Comparison of ENCODE assay signal across 8 cellular contexts in genomic region chr2:109217362-109218086, GRCh38.
A peak's percentile ranks its signal among the peaks of the same experiment; 100 is the strongest.
DNase-seq lines count a peak whose midpoint lies in the region; ATAC-seq, FAIRE-seq and TF ChIP-seq lines count a peak whose summit lies in the region.

No MANE protein-coding gene starts in this region.

- H3K4me1 ChIP-seq in right atrium auricular region: peaks cover 0 to 44% of the 10 kb centered on the region in 2 donors
- peaks cover 0 to 14% of the 10 kb centered on the region in 2 donors for H3K4me1 ChIP-seq in kidney (ENCODE audit: control insufficient read depth in 1 of 2, insufficient read depth in 1 of 2, low read depth in 1 of 2, low read length in 2 of 2)

- no peak for ATAC-seq in left cardiac atrium
- no peak for ATAC-seq in GM21619 (IDR thresholded peaks at IDR 0.05; ENCODE audit: unreplicated experiment)
- no peak for ATAC-seq in stimulated activated memory B cell treated with anti-CD40 and anti-IgM and Interleukin-4, amounts not matched to agents 10 μg/mL and 1 μg/mL and 100 μg/mL, for 72 hours

- TF ChIP-seq CTCF in right atrium auricular region (IDR thresholded peaks at IDR 0.05) (no peak), kidney (IDR thresholded peaks at IDR 0.05; ENCODE audit: borderline replicate concordance, extremely low read depth, insufficient read depth) (no peak)

- DNase-seq in right atrium auricular region (ENCODE audit: low spot score) (peak; percentile 52), left cardiac atrium (no peak), kidney (no peak), urothelium cell line (ENCODE audit: low spot score) (no peak), NCI-H2029 (lab: John Stamatoyannopoulos, UW) (no peak)
- no peak for DNase-seq in activated T-helper 2 cell treated with anti-CD3 and anti-CD28 coated beads, Interferon-gamma antibody, Interleukin-2, Interleukin-4, amounts not matched to agents 10 μg/mL and 5 μg/mL and 100 μg/mL, durations not matched to agents 14 hours and 24 hours and 36 hours (ENCODE audit: low spot score)

- peak overlapping the region; percentile 56 for H3K27ac Mint-ChIP-seq in activated T-helper 2 cell treated with anti-CD3 and anti-CD28 coated beads, Interferon-gamma antibody, Interleukin-2, Interleukin-4, amounts not matched to agents 10 μg/mL and 5 μg/mL and 100 μg/mL, durations not matched to agents 14 hours and 24 hours and 36 hours
- no peak overlapping the region for H3K27ac Mint-ChIP-seq in stimulated activated memory B cell treated with anti-CD40 and anti-IgM and Interleukin-4, amounts not matched to agents 10 μg/mL and 1 μg/mL and 100 μg/mL, for 72 hours

- no peak overlapping the region for H3K4me3 ChIP-seq in right atrium auricular region
- H3K4me3 ChIP-seq in kidney (ENCODE audit: low read length in 2 of 2): no peak overlapping the region

- H3K36me3 Mint-ChIP-seq in activated T-helper 2 cell treated with anti-CD3 and anti-CD28 coated beads, Interferon-gamma antibody, Interleukin-2, Interleukin-4, amounts not matched to agents 10 μg/mL and 5 μg/mL and 100 μg/mL, durations not matched to agents 14 hours and 24 hours and 36 hours (ENCODE audit: low read depth): peaks cover 8% of the 10 kb centered on the region
- H3K36me3 Mint-ChIP-seq in stimulated activated memory B cell treated with anti-CD40 and anti-IgM and Interleukin-4, amounts not matched to agents 10 μg/mL and 1 μg/mL and 100 μg/mL, for 72 hours: no peaks in the 10 kb centered on the region

- FAIRE-seq in kidney (lab: Jason Lieb, UNC): no peak
- FAIRE-seq in urothelium cell line (lab: Jason Lieb, UNC): peak; percentile 32

- H3K4me3 Mint-ChIP-seq in activated T-helper 2 cell treated with anti-CD3 and anti-CD28 coated beads, Interferon-gamma antibody, Interleukin-2, Interleukin-4, amounts not matched to agents 10 μg/mL and 5 μg/mL and 100 μg/mL, durations not matched to agents 14 hours and 24 hours and 36 hours (ENCODE audit: low read depth): peak overlapping the region; percentile 15
- no peak overlapping the region for H3K4me3 Mint-ChIP-seq in stimulated activated memory B cell treated with anti-CD40 and anti-IgM and Interleukin-4, amounts not matched to agents 10 μg/mL and 1 μg/mL and 100 μg/mL, for 72 hours

- H3K36me3 ChIP-seq in right atrium auricular region (no peaks in the 10 kb centered on the region), kidney (ENCODE audit: control insufficient read depth in 1 of 2, insufficient read depth in 2 of 2, low read length in 2 of 2) (no peaks in the 10 kb centered on the region)

- no peaks in the 10 kb centered on the region for H3K9me3 ChIP-seq in right atrium auricular region
- H3K9me3 ChIP-seq in kidney (ENCODE audit: control insufficient read depth in 1 of 2, low read length in 2 of 2): no peaks in the 10 kb centered on the region

- no peaks in the 10 kb centered on the region for H3K27me3 ChIP-seq in right atrium auricular region

- H3K27ac ChIP-seq in right atrium auricular region: no peak overlapping the region
- peak overlapping the region; percentile 46 to 48 for H3K27ac ChIP-seq in kidney (ENCODE audit: low read depth in 2 of 2, low read length in 2 of 2)

- no peaks in the 10 kb centered on the region for H3K9me3 Mint-ChIP-seq in activated T-helper 2 cell treated with anti-CD3 and anti-CD28 coated beads, Interferon-gamma antibody, Interleukin-2, Interleukin-4, amounts not matched to agents 10 μg/mL and 5 μg/mL and 100 μg/mL, durations not matched to agents 14 hours and 24 hours and 36 hours
- peaks cover 2% of the 10 kb centered on the region for H3K9me3 Mint-ChIP-seq in stimulated activated memory B cell treated with anti-CD40 and anti-IgM and Interleukin-4, amounts not matched to agents 10 μg/mL and 1 μg/mL and 100 μg/mL, for 72 hours

- peaks cover 59% of the 10 kb centered on the region for H3K4me1 Mint-ChIP-seq in activated T-helper 2 cell treated with anti-CD3 and anti-CD28 coated beads, Interferon-gamma antibody, Interleukin-2, Interleukin-4, amounts not matched to agents 10 μg/mL and 5 μg/mL and 100 μg/mL, durations not matched to agents 14 hours and 24 hours and 36 hours (ENCODE audit: low read depth)
- H3K4me1 Mint-ChIP-seq in stimulated activated memory B cell treated with anti-CD40 and anti-IgM and Interleukin-4, amounts not matched to agents 10 μg/mL and 1 μg/mL and 100 μg/mL, for 72 hours: peaks cover 34% of the 10 kb centered on the region

- no peak overlapping the region for H3K9ac ChIP-seq in kidney (ENCODE audit: low read length in 2 of 2)

- peaks cover 40% of the 10 kb centered on the region for H3K27me3 Mint-ChIP-seq in activated T-helper 2 cell treated with anti-CD3 and anti-CD28 coated beads, Interferon-gamma antibody, Interleukin-2, Interleukin-4, amounts not matched to agents 10 μg/mL and 5 μg/mL and 100 μg/mL, durations not matched to agents 14 hours and 24 hours and 36 hours (ENCODE audit: low read depth)
- peaks cover 69% of the 10 kb centered on the region for H3K27me3 Mint-ChIP-seq in stimulated activated memory B cell treated with anti-CD40 and anti-IgM and Interleukin-4, amounts not matched to agents 10 μg/mL and 1 μg/mL and 100 μg/mL, for 72 hours

- intact Hi-C loops in left cardiac atrium (cut with DNase I): no loop called here
- intact Hi-C loops in activated T-helper 2 cell treated with anti-CD3 and anti-CD28 coated beads, Interferon-gamma antibody, Interleukin-2, Interleukin-4, amounts not matched to agents 10 μg/mL and 5 μg/mL and 100 μg/mL, durations not matched to agents 14 hours and 24 hours and 36 hours (cut with micrococcal nuclease): loop anchor here (5.0 kb wide), 1 partner anchor 210 kb away; no protein-coding TSS in a partner anchor
- intact Hi-C loops in kidney (cut with DNase I): no loop called here

Comparison
In these comparisons a context has a peak if more than half of its experiments do, and no peak if none do; other contexts are left out.
1. H3K27ac ChIP-seq: peak in kidney (2 of 2); none in right atrium auricular region (0 of 2).